25 cellular contexts compared by ENCODE assay signal in the genomic region with DNA sequence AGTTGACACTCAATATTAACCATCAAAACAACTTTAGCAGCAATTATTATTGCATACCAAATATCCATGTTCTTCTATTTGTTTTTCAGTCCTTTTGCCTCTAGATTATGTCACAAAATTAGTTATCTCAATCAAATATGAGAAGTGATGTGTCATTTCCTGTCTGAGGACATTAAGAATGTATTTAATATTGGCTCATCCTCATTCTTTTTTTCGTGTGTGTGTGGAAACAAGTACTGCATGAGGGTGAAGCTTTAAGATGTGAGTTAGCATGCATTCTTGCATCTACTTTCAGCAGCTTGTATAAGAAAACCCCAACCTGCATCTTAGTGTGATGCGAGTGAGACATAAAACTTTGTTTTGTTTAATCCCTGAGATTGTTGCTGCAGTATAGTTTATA.
"Had no signal": no experiment of that assay in that cellular context is flagged by ENCODE, and none has a peak within 500 bp of the region (broad histone marks: within the 10 kb centered on the region; RNA-seq: fewer than 3 reads in every experiment).

No MANE protein-coding gene starts in this region.

- H3K36me3 Mint-ChIP-seq: activated CD8-positive, alpha-beta memory T cell treated with anti-CD3 and anti-CD28 coated beads, Interleukin-2, amount 10 ng/mL, durations not matched to agents 7 days and 5 days; mesothelial cell of epicardium; natural killer cell; stimulated activated effector memory CD8-positive, alpha-beta T cell treated with anti-CD3 and anti-CD28 coated beads, Interleukin-12 subunit alpha, Interleukin-12 subunit beta, amount 100 ng/mL, for 72 hours had no signal

- H3K4me3 Mint-ChIP-seq: activated CD4-positive, alpha-beta T cell treated with anti-CD3 and anti-CD28 coated beads, Interleukin-2, amount 10 ng/mL, durations not matched to agents 7 days and 5 days; activated CD8-positive, alpha-beta memory T cell treated with anti-CD3 and anti-CD28 coated beads, Interleukin-2, amount 10 ng/mL, durations not matched to agents 7 days and 5 days; activated CD8-positive, alpha-beta T cell treated with anti-CD3 and anti-CD28 coated beads for 36 hours; activated naive CD8-positive, alpha-beta T cell treated with anti-CD3 and anti-CD28 coated beads, Interleukin-2, amount 50 U/mL, for 24 hours; activated T-helper 1 cell treated with anti-CD3 and anti-CD28 coated beads, Interleukin-12 subunit alpha, Interleukin-12 subunit beta, Interleukin-2, Interleukin-4 antibody, amounts not matched to agents 30 ng/mL and 10 ng/mL and 1 ng/mL, durations not matched to agents 14 hours and 24 hours and 36 hours; effector memory CD8-positive, alpha-beta T cell; mesothelial cell of epicardium; natural killer cell; stimulated activated effector memory CD8-positive, alpha-beta T cell treated with anti-CD3 and anti-CD28 coated beads, Interleukin-12 subunit alpha, Interleukin-12 subunit beta, amount 100 ng/mL, for 72 hours; T-helper 2 cell treated with Interferon-gamma antibody and Interleukin-4, amounts not matched to agents 5 μg/mL and 100 μg/mL, for 36 hours had no signal

- H3K27ac ChIP-seq: dorsolateral prefrontal cortex, esophagus muscularis mucosa, left ventricle myocardium inferior, ovary, prostate gland, right atrium auricular region, stomach, suprapubic skin, transverse colon, VCaP had no signal

- H3K27ac Mint-ChIP-seq: activated CD4-positive, alpha-beta T cell treated with anti-CD3 and anti-CD28 coated beads, Interleukin-2, amount 10 ng/mL, durations not matched to agents 7 days and 5 days; activated CD8-positive, alpha-beta memory T cell treated with anti-CD3 and anti-CD28 coated beads, Interleukin-2, amount 10 ng/mL, durations not matched to agents 7 days and 5 days; activated CD8-positive, alpha-beta T cell treated with anti-CD3 and anti-CD28 coated beads for 36 hours; activated naive CD8-positive, alpha-beta T cell treated with anti-CD3 and anti-CD28 coated beads, Interleukin-2, amount 50 U/mL, for 24 hours; activated T-helper 1 cell treated with anti-CD3 and anti-CD28 coated beads, Interleukin-12 subunit alpha, Interleukin-12 subunit beta, Interleukin-2, Interleukin-4 antibody, amounts not matched to agents 30 ng/mL and 10 ng/mL and 1 ng/mL, durations not matched to agents 14 hours and 24 hours and 36 hours; effector memory CD8-positive, alpha-beta T cell; mesothelial cell of epicardium; natural killer cell; stimulated activated effector memory CD8-positive, alpha-beta T cell treated with anti-CD3 and anti-CD28 coated beads, Interleukin-12 subunit alpha, Interleukin-12 subunit beta, amount 100 ng/mL, for 72 hours; T-helper 2 cell treated with Interferon-gamma antibody and Interleukin-4, amounts not matched to agents 5 μg/mL and 100 μg/mL, for 36 hours had no signal

- H3K27me3 ChIP-seq: dorsolateral prefrontal cortex, esophagus muscularis mucosa, ovary, right atrium auricular region, stomach, suprapubic skin, transverse colon had no signal

- DNase-seq: activated CD4-positive, alpha-beta T cell treated with anti-CD3 and anti-CD28 coated beads, Interleukin-2, amount 10 ng/mL, durations not matched to agents 7 days and 5 days; activated CD4-positive, CD25-positive, alpha-beta regulatory T cell treated with anti-CD3 and anti-CD28 coated beads, Interleukin-2, amount 50 U/mL, for 72 hours; activated CD8-positive, alpha-beta memory T cell treated with anti-CD3 and anti-CD28 coated beads, Interleukin-2, amount 10 ng/mL, durations not matched to agents 7 days and 5 days; activated CD8-positive, alpha-beta T cell treated with anti-CD3 and anti-CD28 coated beads for 36 hours; activated gamma-delta T cell; activated naive CD4-positive, alpha-beta T cell treated with anti-CD3 and anti-CD28 coated beads, Interleukin-2, amount 50 U/mL, for 16 hours; activated naive CD8-positive, alpha-beta T cell treated with anti-CD3 and anti-CD28 coated beads, Interleukin-2, amount 50 U/mL, for 24 hours; central memory CD4-positive, alpha-beta T cell; dorsolateral prefrontal cortex; effector memory CD8-positive, alpha-beta T cell; left ventricle myocardium inferior; natural killer cell; ovary; stimulated activated CD4-positive, alpha-beta T cell treated with anti-CD3 and anti-CD28 coated beads, Interleukin-1b, Interleukin-23, amount 100 ng/mL, for 48 hours; stomach; transverse colon had no signal

- H3K27me3 Mint-ChIP-seq: activated CD4-positive, alpha-beta T cell treated with anti-CD3 and anti-CD28 coated beads, Interleukin-2, amount 10 ng/mL, durations not matched to agents 7 days and 5 days; activated CD8-positive, alpha-beta memory T cell treated with anti-CD3 and anti-CD28 coated beads, Interleukin-2, amount 10 ng/mL, durations not matched to agents 7 days and 5 days; activated CD8-positive, alpha-beta T cell treated with anti-CD3 and anti-CD28 coated beads for 36 hours; activated naive CD8-positive, alpha-beta T cell treated with anti-CD3 and anti-CD28 coated beads, Interleukin-2, amount 50 U/mL, for 24 hours; effector memory CD8-positive, alpha-beta T cell had no signal

- ATAC-seq: activated CD8-positive, alpha-beta memory T cell treated with anti-CD3 and anti-CD28 coated beads, Interleukin-2, amount 10 ng/mL, durations not matched to agents 7 days and 5 days; activated CD8-positive, alpha-beta T cell treated with anti-CD3 and anti-CD28 coated beads for 36 hours; activated naive CD8-positive, alpha-beta T cell treated with anti-CD3 and anti-CD28 coated beads, Interleukin-2, amount 50 U/mL, for 24 hours; effector memory CD8-positive, alpha-beta T cell; natural killer cell; stimulated activated effector memory CD8-positive, alpha-beta T cell treated with anti-CD3 and anti-CD28 coated beads, Interleukin-12 subunit alpha, Interleukin-12 subunit beta, amount 100 ng/mL, for 72 hours had no signal

- H3K4me3 ChIP-seq: dorsolateral prefrontal cortex, esophagus muscularis mucosa, left ventricle myocardium inferior, ovary, prostate gland, right atrium auricular region, stomach, suprapubic skin, transverse colon had no signal

- H3K4me1 ChIP-seq: esophagus muscularis mucosa, left ventricle myocardium inferior, prostate gland, right atrium auricular region, stomach, suprapubic skin, transverse colon had no signal

- H3K9me3 ChIP-seq: esophagus muscularis mucosa, ovary, prostate gland, suprapubic skin, transverse colon had no signal

- H3K36me3 ChIP-seq: esophagus muscularis mucosa, left ventricle myocardium inferior, ovary, prostate gland, right atrium auricular region, stomach, suprapubic skin, transverse colon had no signal

- H3K4me1 Mint-ChIP-seq: activated CD4-positive, alpha-beta T cell treated with anti-CD3 and anti-CD28 coated beads, Interleukin-2, amount 10 ng/mL, durations not matched to agents 7 days and 5 days; activated CD8-positive, alpha-beta memory T cell treated with anti-CD3 and anti-CD28 coated beads, Interleukin-2, amount 10 ng/mL, durations not matched to agents 7 days and 5 days; activated naive CD8-positive, alpha-beta T cell treated with anti-CD3 and anti-CD28 coated beads, Interleukin-2, amount 50 U/mL, for 24 hours; mesothelial cell of epicardium; natural killer cell; stimulated activated effector memory CD8-positive, alpha-beta T cell treated with anti-CD3 and anti-CD28 coated beads, Interleukin-12 subunit alpha, Interleukin-12 subunit beta, amount 100 ng/mL, for 72 hours had no signal
